In genomic region chr12:4974217-4974616, GRCh38 we compare ENCODE assay signal across 21 cellular contexts.
"Had no signal": no experiment of that assay in that cellular context is flagged by ENCODE, and none has a peak within 500 bp of the region (broad histone marks: within the 10 kb centered on the region; RNA-seq: fewer than 3 reads in every experiment).

No MANE protein-coding gene starts in this region.

- FAIRE-seq: islet of Langerhans had no signal

- H3K36me3 Mint-ChIP-seq: activated naive CD4-positive, alpha-beta T cell treated with anti-CD3 and anti-CD28 coated beads, Interleukin-2, amount 50 U/mL, for 24 hours; memory B cell had no signal

- H3K27ac Mint-ChIP-seq: activated CD8-positive, alpha-beta T cell treated with anti-CD3 and anti-CD28 coated beads, Interleukin-2, amount 10 ng/mL, durations not matched to agents 7 days and 5 days; activated naive CD4-positive, alpha-beta T cell treated with anti-CD3 and anti-CD28 coated beads, Interleukin-2, amount 50 U/mL, for 24 hours; endodermal cell; memory B cell; stimulated activated naive CD8-positive, alpha-beta T cell treated with anti-CD3 and anti-CD28 coated beads, Interleukin-15, Interleukin-2, amounts not matched to agents 100 ng/mL and 50 ng/mL, for 24 hours; T-helper 2 cell treated with Interferon-gamma antibody and Interleukin-4, amounts not matched to agents 5 μg/mL and 100 μg/mL, for 36 hours had no signal

- H3K9me3 Mint-ChIP-seq: activated naive CD4-positive, alpha-beta T cell treated with anti-CD3 and anti-CD28 coated beads, Interleukin-2, amount 50 U/mL, for 24 hours; endodermal cell; memory B cell; stimulated activated naive CD8-positive, alpha-beta T cell treated with anti-CD3 and anti-CD28 coated beads, Interleukin-15, Interleukin-2, amounts not matched to agents 100 ng/mL and 50 ng/mL, for 24 hours; T-helper 2 cell treated with Interferon-gamma antibody and Interleukin-4, amounts not matched to agents 5 μg/mL and 100 μg/mL, for 36 hours had no signal

- DNase-seq: activated CD4-positive, alpha-beta T cell treated with anti-CD3 and anti-CD28 coated beads, Interleukin-2, amount 50 U/mL, for 1 hour; activated CD4-positive, CD25-positive, alpha-beta regulatory T cell treated with anti-CD3 and anti-CD28 coated beads, Interleukin-2, amount 50 U/mL, for 72 hours; activated CD8-positive, alpha-beta T cell treated with anti-CD3 and anti-CD28 coated beads, Interleukin-2, amount 10 ng/mL, durations not matched to agents 7 days and 5 days; activated gamma-delta T cell treated with Interleukin-2 at 50 U/mL for 16 hours; adrenal gland; brain microvascular endothelial cell; central memory CD4-positive, alpha-beta T cell; endodermal cell; esophagus squamous epithelium; gastrocnemius medialis; hypothalamus; nucleus accumbens; right cardiac atrium; stimulated activated CD4-positive, alpha-beta T cell treated with anti-CD3 and anti-CD28 coated beads, Interleukin-1b, Interleukin-23, amount 100 ng/mL, for 48 hours; thyroid gland; upper lobe of right lung had no signal

- H3K4me1 Mint-ChIP-seq: activated naive CD4-positive, alpha-beta T cell treated with anti-CD3 and anti-CD28 coated beads, Interleukin-2, amount 50 U/mL, for 24 hours; memory B cell had no signal

- H3K4me3 Mint-ChIP-seq: activated CD8-positive, alpha-beta T cell treated with anti-CD3 and anti-CD28 coated beads, Interleukin-2, amount 10 ng/mL, durations not matched to agents 7 days and 5 days; activated naive CD4-positive, alpha-beta T cell treated with anti-CD3 and anti-CD28 coated beads, Interleukin-2, amount 50 U/mL, for 24 hours; endodermal cell; memory B cell; stimulated activated naive CD8-positive, alpha-beta T cell treated with anti-CD3 and anti-CD28 coated beads, Interleukin-15, Interleukin-2, amounts not matched to agents 100 ng/mL and 50 ng/mL, for 24 hours; T-helper 2 cell treated with Interferon-gamma antibody and Interleukin-4, amounts not matched to agents 5 μg/mL and 100 μg/mL, for 36 hours had no signal
